ENCODE assay signal across 8 cellular contexts in genomic region chr10:95236068-95236903, GRCh38. TPM values are rescaled to one million over a fixed set of nuclear protein-coding genes. Genes with fewer than 3 reads are reported as not detected.
A peak's percentile ranks its signal among the peaks of the same experiment; 100 is the strongest.
DNase-seq lines count a peak whose midpoint lies in the region; ATAC-seq and TF ChIP-seq lines count a peak whose summit lies in the region.

No MANE protein-coding gene starts in this region.

- DNase-seq in heart right ventricle = no peak
- no peak for DNase-seq in right atrium auricular region (ENCODE audit: low spot score)
- DNase-seq in OCI-M1 (lab: John Stamatoyannopoulos, UW) = peak; percentile 80
- DNase-seq in foreskin keratinocyte = peak; percentile 45 to 78
- DNase-seq in nucleus accumbens (lab: John Stamatoyannopoulos, UW) = no peak
- DNase-seq in central memory CD4-positive, alpha-beta T cell = no peak
- DNase-seq in NCI-H2171 treated with DMSO at 0.1 percent for 48 hours (lab: John Stamatoyannopoulos, UW) = no peak

- 74 to 80% methylated on average over 6 of the region's 6 CpGs for WGBS in heart right ventricle, 2 donors

- peak overlapping the region in 1 of 10 donors; percentile 44 for H3K27ac ChIP-seq in heart right ventricle
- H3K27ac ChIP-seq in right atrium auricular region = no peak overlapping the region
- H3K27ac ChIP-seq in foreskin keratinocyte = peak overlapping the region; percentile 37

- ATAC-seq in heart right ventricle = peak in 6 of 8 donors; percentile 9 to 66 (median 34)
- peak; percentile 94 for ATAC-seq in HG02852 (IDR thresholded peaks at IDR 0.05; ENCODE audit: unreplicated experiment)
- ATAC-seq in foreskin keratinocyte = peak; percentile 87

- H3K4me1 ChIP-seq in heart right ventricle = peaks cover 0 to 16% (median 0%) of the 10 kb centered on the region in 9 donors
- H3K4me1 ChIP-seq in right atrium auricular region = no peaks in the 10 kb centered on the region
- peaks cover 26% of the 10 kb centered on the region for H3K4me1 ChIP-seq in foreskin keratinocyte

- H3K4me3 ChIP-seq in heart right ventricle = no peak overlapping the region
- H3K4me3 ChIP-seq in right atrium auricular region = no peak overlapping the region

- H3K9me3 ChIP-seq in heart right ventricle (peaks cover 0 to 5% (median 0%) of the 10 kb centered on the region in 11 donors), right atrium auricular region (no peaks in the 10 kb centered on the region)

- H3K36me3 ChIP-seq in heart right ventricle (peaks cover 0 to 94% (median 58%) of the 10 kb centered on the region in 9 donors), right atrium auricular region (peaks cover 85% of the 10 kb centered on the region)

- no peaks in the 10 kb centered on the region for H3K27me3 ChIP-seq in heart right ventricle
- H3K27me3 ChIP-seq in right atrium auricular region = no peaks in the 10 kb centered on the region
- H3K27me3 ChIP-seq in foreskin keratinocyte = no peaks in the 10 kb centered on the region

- TF ChIP-seq CTCF in heart right ventricle (IDR thresholded peaks at IDR 0.05) (no peak), right atrium auricular region (IDR thresholded peaks at IDR 0.05) (no peak), foreskin keratinocyte (conservative IDR thresholded peaks at IDR 0.05) (no peak)

- intact Hi-C loops in heart right ventricle (cut with DNase I) = loop anchor here in 1 of 10 donors (5.0 to 10.0 kb wide), 2 partner anchors 51 to 126 kb away; no protein-coding TSS in a partner anchor

RNA-seq across cellular contexts. Expression of gene ACSM6, which starts 42.2 kb away (rescaled TPM):
- not detected for total RNA-seq in heart right ventricle
- polyA plus RNA-seq in heart right ventricle = not detected
- total RNA-seq in right atrium auricular region = not detected
- total RNA-seq in foreskin keratinocyte = not detected in 2 replicates
- polyA plus RNA-seq in foreskin keratinocyte = not detected in 2 replicates

RNA-seq across cellular contexts. Expression of gene PDLIM1, which starts 54.5 kb away (rescaled TPM):
- 100 to 1,000 TPM; 201 to 467 (median 347) TPM for total RNA-seq in heart right ventricle
- polyA plus RNA-seq in heart right ventricle = 100 to 1,000 TPM; 152 to 247 TPM
- 100 to 1,000 TPM; 126 to 130 TPM for total RNA-seq in right atrium auricular region
- 256 and 304 TPM in 2 replicates for total RNA-seq in foreskin keratinocyte
- polyA plus RNA-seq in foreskin keratinocyte = 366 and 431 TPM in 2 replicates

Comparison
In these comparisons a context has a peak if more than half of its experiments do, and no peak if none do; other contexts are left out.
1. ATAC-seq: peak in every context shown above with its lines; median percentile 94 in HG02852; 87 in foreskin keratinocyte; 34 in heart right ventricle.
2. DNase-seq: peak in OCI-M1 (single experiment) and foreskin keratinocyte (2 of 2); none in heart right ventricle (0 of 2), right atrium auricular region (single experiment), nucleus accumbens (0 of 56), central memory CD4-positive, alpha-beta T cell (single experiment) and NCI-H2171 treated with DMSO at 0.1 percent for 48 hours (single experiment).